In genomic region chr14:70742316-70742715, GRCh38 we compare ENCODE assay signal across 27 cellular contexts.
"Had no signal": no experiment of that assay in that cellular context is flagged by ENCODE, and none has a peak within 500 bp of the region (broad histone marks: within the 10 kb centered on the region; RNA-seq: fewer than 3 reads in every experiment).

No MANE protein-coding gene starts in this region.

- H3K9me3 ChIP-seq: esophagus squamous epithelium, gastrocnemius medialis, heart right ventricle, left lung, mucosa of descending colon had no signal

- H3K4me1 Mint-ChIP-seq: memory B cell, naive B cell had no signal

- H3K4me1 ChIP-seq: esophagus squamous epithelium, gastrocnemius medialis, heart right ventricle, left lung had no signal

- H3K4me3 Mint-ChIP-seq: memory B cell, naive B cell had no signal

- H3K4me3 ChIP-seq: coronary artery, dorsolateral prefrontal cortex, esophagus squamous epithelium, gastrocnemius medialis, heart right ventricle, left lung, lung, mucosa of descending colon had no signal

- DNase-seq: dermis blood vessel endothelial cell; dorsolateral prefrontal cortex; effector CD4-positive, alpha-beta T cell; effector memory CD4-positive, alpha-beta T cell; erythroblast; esophagus squamous epithelium; foreskin fibroblast; foreskin melanocyte; gastrocnemius medialis; glutamatergic neuron; heart right ventricle; hippocampal formation; left cardiac atrium; left lung; left ventricle myocardium superior; mammary epithelial cell; mesendoderm; mucosa of descending colon; naive B cell had no signal

- H3K27me3 ChIP-seq: dorsolateral prefrontal cortex, esophagus squamous epithelium, gastrocnemius medialis, heart right ventricle, left lung had no signal

- H3K27ac Mint-ChIP-seq: memory B cell had no signal

- H3K9me3 Mint-ChIP-seq: memory B cell, naive B cell had no signal

- H3K36me3 ChIP-seq: gastrocnemius medialis, heart right ventricle had no signal

- FAIRE-seq: colon, endometrium, islet of Langerhans, keratinocyte had no signal

- H3K27ac ChIP-seq: coronary artery, dorsolateral prefrontal cortex, epithelial cell of prostate, esophagus squamous epithelium, gastrocnemius medialis, heart right ventricle, left lung had no signal

- H3K27me3 Mint-ChIP-seq: memory B cell, naive B cell had no signal
